In the genomic region with DNA sequence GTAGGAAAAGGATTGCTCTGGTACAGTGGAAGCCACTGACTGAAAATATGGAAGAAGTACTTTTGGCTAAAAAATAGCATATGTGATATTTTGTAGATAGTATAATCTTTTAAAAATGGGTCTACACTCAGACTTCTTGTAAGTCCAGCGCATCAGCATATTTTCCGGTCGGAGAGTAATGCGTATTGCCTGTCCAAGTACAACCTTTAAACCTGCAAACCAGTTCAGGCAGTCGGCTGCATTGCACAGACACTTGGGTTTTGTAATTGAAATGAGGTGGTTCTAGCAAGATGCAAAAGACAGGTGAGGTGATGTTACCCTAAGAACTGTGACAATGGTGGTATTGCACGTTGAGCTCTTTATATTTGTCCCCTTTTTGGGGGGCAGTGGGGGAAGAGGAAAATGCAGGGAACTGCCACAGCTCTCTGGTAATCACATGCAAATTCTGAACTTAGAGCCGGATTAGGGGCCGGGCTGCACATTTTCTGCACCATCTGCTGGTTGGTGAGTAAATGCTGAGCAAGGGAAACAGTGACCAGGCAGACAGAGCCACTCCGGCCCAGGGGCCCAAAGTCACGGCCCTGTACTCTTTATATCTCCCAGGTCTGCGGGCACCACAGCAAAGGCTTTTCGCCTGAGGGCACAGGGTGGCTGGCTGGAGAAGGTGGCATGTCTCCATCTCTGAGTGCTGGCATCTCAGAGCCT, we compare ENCODE assay signal across 1 cellular context.
TF ChIP-seq lines count a peak whose summit lies in the region.

No MANE protein-coding gene starts in this region.

TF ChIP-seq in HepG2, 621 proteins besides CTCF, POLR2A, EP300 and RAD21:
- peak; percentile 82 for TF ChIP-seq MAFF (IDR thresholded peaks at IDR 0.05; ENCODE audit: low read depth, low read length)
- no peak for TF ChIP-seq CC2D1A (CRISPR knock-in tag; IDR thresholded peaks at IDR 0.05)
- peak; percentile 89 to 91 for TF ChIP-seq MAFK (conservative IDR thresholded peaks at IDR 0.05 in 1 of 2, IDR thresholded peaks at IDR 0.05 in 1 of 2; ENCODE audit: low read length in 2 of 2)
- TF ChIP-seq, protein P1, sequence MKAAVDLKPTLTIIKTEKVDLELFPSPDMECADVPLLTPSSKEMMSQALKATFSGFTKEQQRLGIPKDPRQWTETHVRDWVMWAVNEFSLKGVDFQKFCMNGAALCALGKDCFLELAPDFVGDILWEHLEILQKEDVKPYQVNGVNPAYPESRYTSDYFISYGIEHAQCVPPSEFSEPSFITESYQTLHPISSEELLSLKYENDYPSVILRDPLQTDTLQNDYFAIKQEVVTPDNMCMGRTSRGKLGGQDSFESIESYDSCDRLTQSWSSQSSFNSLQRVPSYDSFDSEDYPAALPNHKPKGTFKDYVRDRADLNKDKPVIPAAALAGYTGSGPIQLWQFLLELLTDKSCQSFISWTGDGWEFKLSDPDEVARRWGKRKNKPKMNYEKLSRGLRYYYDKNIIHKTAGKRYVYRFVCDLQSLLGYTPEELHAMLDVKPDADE (CRISPR knock-in tag; IDR thresholded peaks at IDR 0.05), result no peak
TF ChIP-seq in HepG2: peak in this region for 2.
